Comparison of ENCODE assay signal across 2 cellular contexts in the genomic region with DNA sequence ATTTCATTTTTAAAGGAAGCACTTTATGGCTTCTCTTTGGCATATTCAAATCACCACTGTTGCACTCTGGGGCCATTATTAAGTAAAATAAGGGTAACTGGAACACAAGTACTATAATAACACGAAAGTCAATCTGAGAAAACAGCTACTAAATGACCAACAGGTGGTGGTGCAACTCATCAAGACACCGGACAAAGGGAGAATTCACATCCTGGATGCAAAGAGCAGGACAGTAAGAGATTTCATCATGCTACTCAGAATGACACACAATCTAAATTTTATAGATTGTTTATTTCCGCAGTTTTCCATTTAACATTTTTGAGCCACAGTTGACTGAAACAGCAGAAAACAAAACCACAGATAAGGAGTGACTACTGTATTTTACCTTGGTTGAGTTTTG.
TF ChIP-seq lines count a peak whose summit lies in the region.

No MANE protein-coding gene starts in this region.

TF ChIP-seq in GM23338, 12 proteins besides CTCF, POLR2A, EP300 and RAD21:
- TF ChIP-seq STAT1 (IDR thresholded peaks at IDR 0.05; ENCODE audit: unreplicated experiment), result no peak

TF ChIP-seq in H1, 55 proteins besides CTCF, POLR2A, EP300 and RAD21:
- TF ChIP-seq TEAD4 (IDR thresholded peaks at IDR 0.05; ENCODE audit: low read depth, low read length) (no peak), NANOG (IDR thresholded peaks at IDR 0.05; ENCODE audit: insufficient read depth, low read depth, low read length, poor library complexity, severe bottlenecking) (no peak), ZNF274 (IDR thresholded peaks at IDR 0.05; ENCODE audit: borderline replicate concordance, extremely low read depth, low read length) (no peak), KDM1A (IDR thresholded peaks at IDR 0.05; ENCODE audit: borderline replicate concordance, low read length) (no peak), JUN (IDR thresholded peaks at IDR 0.05; ENCODE audit: low read depth, low read length) (no peak), RFX5 (IDR thresholded peaks at IDR 0.05; ENCODE audit: borderline replicate concordance, low read depth, low read length) (no peak), CTBP2 (IDR thresholded peaks at IDR 0.05; ENCODE audit: borderline replicate concordance, insufficient read depth, insufficient read length, low read length) (no peak), POU5F1 (IDR thresholded peaks at IDR 0.05; ENCODE audit: low read depth, low read length) (no peak), RBBP5 (IDR thresholded peaks at IDR 0.05; ENCODE audit: borderline replicate concordance, low read depth, low read length) (no peak), POLR2AphosphoS5 (IDR thresholded peaks at IDR 0.05; ENCODE audit: low read depth, low read length) (no peak), KDM5A (IDR thresholded peaks at IDR 0.05; ENCODE audit: low read length) (no peak), BACH1 (IDR thresholded peaks at IDR 0.05; ENCODE audit: low read length) (no peak), CEBPB (IDR thresholded peaks at IDR 0.05; ENCODE audit: low read depth, low read length) (no peak), CHD2 (IDR thresholded peaks at IDR 0.05; ENCODE audit: low read length) (no peak), CBX8 (IDR thresholded peaks at IDR 0.05; ENCODE audit: borderline replicate concordance, low read depth, low read length) (no peak)
- TF ChIP-seq, protein P1, sequence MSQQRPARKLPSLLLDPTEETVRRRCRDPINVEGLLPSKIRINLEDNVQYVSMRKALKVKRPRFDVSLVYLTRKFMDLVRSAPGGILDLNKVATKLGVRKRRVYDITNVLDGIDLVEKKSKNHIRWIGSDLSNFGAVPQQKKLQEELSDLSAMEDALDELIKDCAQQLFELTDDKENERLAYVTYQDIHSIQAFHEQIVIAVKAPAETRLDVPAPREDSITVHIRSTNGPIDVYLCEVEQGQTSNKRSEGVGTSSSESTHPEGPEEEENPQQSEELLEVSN (IDR thresholded peaks at IDR 0.05), result no peak
